Comparison of ENCODE assay signal across 15 cellular contexts in genomic region chr2:85066006-85066405, GRCh38.
"Had no signal": no experiment of that assay in that cellular context is flagged by ENCODE, and none has a peak within 500 bp of the region (broad histone marks: within the 10 kb centered on the region; RNA-seq: fewer than 3 reads in every experiment).

No MANE protein-coding gene starts in this region.

- DNase-seq: activated CD4-positive, alpha-beta T cell treated with anti-CD3 and anti-CD28 coated beads for 36 hours; activated gamma-delta T cell; adrenal gland; cerebellar nuclear complex; effector CD8-positive, alpha-beta T cell; natural killer cell; T-helper 2 cell had no signal

- H3K4me3 ChIP-seq: adrenal gland had no signal

- H3K27ac ChIP-seq: adrenal gland, breast epithelium, tibial nerve had no signal

- H3K36me3 ChIP-seq: adrenal gland, breast epithelium, tibial nerve had no signal

- H3K9me3 Mint-ChIP-seq: activated naive CD4-positive, alpha-beta T cell treated with anti-CD3 and anti-CD28 coated beads, Interleukin-2, amount 50 U/mL, for 24 hours; dendritic cell treated with granulocyte-macrophage colony-stimulating factor and Interleukin-4, amounts not matched to agents 40 ng/mL and 50 ng/mL, for 4 days; natural killer cell had no signal

- H3K9me3 ChIP-seq: adrenal gland, breast epithelium, tibial nerve had no signal

- H3K4me1 ChIP-seq: breast epithelium had no signal

- FAIRE-seq: astrocyte, urothelium cell line had no signal

- H3K27me3 ChIP-seq: adrenal gland, breast epithelium had no signal

- H3K4me3 Mint-ChIP-seq: activated CD4-positive, alpha-beta T cell treated with anti-CD3 and anti-CD28 coated beads for 36 hours; activated naive CD4-positive, alpha-beta T cell treated with anti-CD3 and anti-CD28 coated beads, Interleukin-2, amount 50 U/mL, for 24 hours; dendritic cell treated with granulocyte-macrophage colony-stimulating factor and Interleukin-4, amounts not matched to agents 40 ng/mL and 50 ng/mL, for 4 days; memory B cell; natural killer cell; WTC11 had no signal

- H3K36me3 Mint-ChIP-seq: activated naive CD4-positive, alpha-beta T cell treated with anti-CD3 and anti-CD28 coated beads, Interleukin-2, amount 50 U/mL, for 24 hours; memory B cell; natural killer cell; WTC11 had no signal

- H3K27ac Mint-ChIP-seq: activated CD4-positive, alpha-beta T cell treated with anti-CD3 and anti-CD28 coated beads for 36 hours; activated naive CD4-positive, alpha-beta T cell treated with anti-CD3 and anti-CD28 coated beads, Interleukin-2, amount 50 U/mL, for 24 hours; dendritic cell treated with granulocyte-macrophage colony-stimulating factor and Interleukin-4, amounts not matched to agents 40 ng/mL and 50 ng/mL, for 4 days; memory B cell; natural killer cell; WTC11 had no signal
